In genomic region chr22:43014876-43015676, GRCh38 we compare ENCODE assay signal across 8 cellular contexts. TPM values are rescaled to one million over a fixed set of nuclear protein-coding genes. Genes with fewer than 3 reads are reported as not detected.
DNase-seq lines count a peak whose midpoint lies in the region; ATAC-seq and TF ChIP-seq lines count a peak whose summit lies in the region.

Gene PACSIN2 (minus strand): TSS chr22:43015149. CDS start chr22:42912080, 103,069 bp downstream.

- no peaks in the 10 kb centered on the region for H3K36me3 Mint-ChIP-seq in activated naive CD4-positive, alpha-beta T cell treated with anti-CD3 and anti-CD28 coated beads, Interleukin-2, amount 50 U/mL, for 24 hours

- DNase-seq in NCI-H1092 treated with DMSO at 0.1 percent for 48 hours (lab: John Stamatoyannopoulos, UW) (peak; percentile 77), glomerular endothelial cell (ENCODE audit: extremely low read depth, low read depth, low spot score) (peak; percentile 74), omental fat pad (ENCODE audit: low spot score) (peak; percentile 96)

- H3K27ac ChIP-seq in temporal lobe (ENCODE audit: low read depth, low read length) = no peak within 1 kb of the TSS

- no peaks in the 10 kb centered on the region for H3K27me3 Mint-ChIP-seq in activated naive CD4-positive, alpha-beta T cell treated with anti-CD3 and anti-CD28 coated beads, Interleukin-2, amount 50 U/mL, for 24 hours

- peak; percentile 94 for TF ChIP-seq POLR2A in GM10847 (IDR thresholded peaks at IDR 0.05; ENCODE audit: extremely low read depth, insufficient read length)

- peaks cover 44% of the 10 kb centered on the region for H3K4me1 Mint-ChIP-seq in activated naive CD4-positive, alpha-beta T cell treated with anti-CD3 and anti-CD28 coated beads, Interleukin-2, amount 50 U/mL, for 24 hours

- ATAC-seq in HG02623 (IDR thresholded peaks at IDR 0.05; ENCODE audit: unreplicated experiment) (peak; percentile 92), SK-N-SH treated with all-trans-retinoic acid at 6 μM for 48 hours (peak; percentile 98), omental fat pad (ENCODE audit: low FRiP score) (peak; percentile 97)

- TF ChIP-seq CTCF in omental fat pad (IDR thresholded peaks at IDR 0.05) = no peak

- H3K4me3 Mint-ChIP-seq in activated naive CD4-positive, alpha-beta T cell treated with anti-CD3 and anti-CD28 coated beads, Interleukin-2, amount 50 U/mL, for 24 hours = peak within 1 kb of the TSS; percentile 96

- H3K9me3 Mint-ChIP-seq in activated naive CD4-positive, alpha-beta T cell treated with anti-CD3 and anti-CD28 coated beads, Interleukin-2, amount 50 U/mL, for 24 hours = no peaks in the 10 kb centered on the region

- peak within 1 kb of the TSS; percentile 87 for H3K27ac Mint-ChIP-seq in activated naive CD4-positive, alpha-beta T cell treated with anti-CD3 and anti-CD28 coated beads, Interleukin-2, amount 50 U/mL, for 24 hours

TF ChIP-seq in SK-N-SH treated with all-trans-retinoic acid at 6 μM for 48 hours, 23 proteins besides CTCF, POLR2A, EP300 and RAD21:
- no peak for TF ChIP-seq ZNF8 (CRISPR knock-in tag; IDR thresholded peaks at IDR 0.05)
- no peak for TF ChIP-seq RARB (CRISPR knock-in tag; IDR thresholded peaks at IDR 0.05)
- TF ChIP-seq CSDC2 (CRISPR knock-in tag; IDR thresholded peaks at IDR 0.05) = no peak
- no peak for TF ChIP-seq ZC3H10 (CRISPR knock-in tag; IDR thresholded peaks at IDR 0.05)
- TF ChIP-seq BACH2 (CRISPR knock-in tag; IDR thresholded peaks at IDR 0.05; ENCODE audit: borderline replicate concordance) = no peak
- no peak for TF ChIP-seq ZFP30 (CRISPR knock-in tag; IDR thresholded peaks at IDR 0.05)
- no peak for TF ChIP-seq ZNF70 (CRISPR knock-in tag; IDR thresholded peaks at IDR 0.05)
- TF ChIP-seq SNAI2 (CRISPR knock-in tag; IDR thresholded peaks at IDR 0.05) = no peak
- no peak for TF ChIP-seq ZNF565 (CRISPR knock-in tag; conservative IDR thresholded peaks at IDR 0.05; ENCODE audit: low read depth)
- TF ChIP-seq POU6F1 (CRISPR knock-in tag; IDR thresholded peaks at IDR 0.05; ENCODE audit: borderline replicate concordance, low read depth) = no peak
- TF ChIP-seq TSHZ2 (CRISPR knock-in tag; IDR thresholded peaks at IDR 0.05) = no peak
- TF ChIP-seq ZFP3 (CRISPR knock-in tag; IDR thresholded peaks at IDR 0.05) = no peak
- no peak for TF ChIP-seq GLIS3 (CRISPR knock-in tag; IDR thresholded peaks at IDR 0.05)
- TF ChIP-seq ESRRG (CRISPR knock-in tag; IDR thresholded peaks at IDR 0.05) = no peak

RNA-seq across cellular contexts. Expression of gene PACSIN2, which starts in this region (rescaled TPM):
- total RNA-seq in glomerular endothelial cell = 68.7 and 82.0 TPM in 2 replicates
- 100 to 1,000 TPM in 1 of 4 donors, 10 to 100 TPM in 3; 39.0 to 111 (median 51.3) TPM for total RNA-seq in omental fat pad
- 21.9 TPM for total RNA-seq in temporal lobe
